In the genomic region with DNA sequence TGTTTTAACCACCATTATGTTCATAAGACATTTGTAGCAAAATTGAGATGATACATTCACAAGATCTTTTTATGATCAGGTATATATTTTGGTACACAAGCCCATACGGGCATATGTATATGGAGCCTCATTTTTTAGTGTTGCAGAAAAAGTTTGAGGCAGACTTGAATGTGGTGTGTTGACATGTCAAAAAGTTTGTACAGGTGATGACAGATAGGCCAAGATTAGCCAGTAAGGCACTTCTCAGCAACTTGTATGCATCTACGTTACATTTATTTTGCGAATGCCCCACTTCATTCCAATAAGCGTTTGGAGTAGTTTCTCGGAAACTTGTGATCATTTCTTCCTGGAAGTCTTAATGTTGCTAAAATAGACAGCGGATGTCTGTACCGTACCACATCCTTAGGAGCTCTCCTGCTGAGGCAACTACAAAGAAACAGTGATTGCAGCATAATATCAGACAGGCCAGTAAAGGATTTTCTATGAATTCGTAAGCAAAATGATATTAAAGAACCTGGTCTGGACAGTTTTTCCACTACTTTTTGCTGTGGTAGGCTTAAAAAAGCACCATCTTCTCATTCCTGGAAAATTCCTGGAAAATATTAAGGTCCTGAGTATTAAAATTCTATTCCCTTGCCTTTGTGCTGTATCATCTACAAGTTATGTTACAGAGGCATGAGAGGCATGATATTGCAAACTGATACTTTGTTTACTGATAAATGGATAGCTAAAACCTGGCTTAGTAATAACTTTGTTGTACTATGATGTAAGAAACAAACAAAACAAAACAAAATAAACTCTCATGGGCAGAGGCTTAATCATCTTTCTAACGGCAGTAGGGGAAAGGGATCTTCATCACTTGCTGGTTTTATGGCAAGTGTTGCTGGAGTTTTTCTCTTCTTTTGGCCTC, we compare ENCODE assay signal across 1 cellular context.
TF ChIP-seq lines count a peak whose summit lies in the region.

No MANE protein-coding gene starts in this region.

TF ChIP-seq in IMR-90, 13 proteins besides CTCF, POLR2A, EP300 and RAD21:
- TF ChIP-seq CEBPB (IDR thresholded peaks at IDR 0.05; ENCODE audit: low read depth, low read length) = no peak
- 0 out of 2 replicates have a peak, but pooled peaks have one; percentile 14 for TF ChIP-seq MAFK (IDR thresholded peaks at IDR 0.05; ENCODE audit: low read depth, low read length)
